21 cellular contexts compared by ENCODE assay signal in genomic region chr2:157460897-157461296, GRCh38. TPM values are rescaled to one million over a fixed set of nuclear protein-coding genes. Genes with fewer than 3 reads are reported as not detected.
DNase-seq lines count a peak whose midpoint lies in the region; TF ChIP-seq lines count a peak whose summit lies in the region.
"Had no signal": no experiment of that assay in that cellular context is flagged by ENCODE, and none has a peak within 500 bp of the region (broad histone marks: within the 10 kb centered on the region; RNA-seq: fewer than 3 reads in every experiment).

No MANE protein-coding gene starts in this region.

- CTCF ChIA-PET in activated naive CD4-positive, alpha-beta T cell treated with anti-CD3 and anti-CD28 coated beads, Interleukin-2, amount 10 ng/mL, durations not matched to agents 7 days and 5 days (lab: Charles Lee) = interaction anchor here (0.8 to 2.1 kb wide), 5 partner anchors 15 to 36 kb away, joined by 3 to 7 read pairs (median 4); no protein-coding TSS in a partner anchor

- H3K27me3 Mint-ChIP-seq in activated naive CD4-positive, alpha-beta T cell treated with anti-CD3 and anti-CD28 coated beads, Interleukin-2, amount 10 ng/mL, durations not matched to agents 7 days and 5 days = no peaks in the 10 kb centered on the region
- H3K27me3 Mint-ChIP-seq in HFFc6 (ENCODE audit: insufficient read depth) (no peaks in the 10 kb centered on the region; the same call in 1 of the 2 replicates), osteocyte (ENCODE audit: unreplicated experiment) (no peaks in the 10 kb centered on the region)
- H3K27me3 Mint-ChIP-seq in activated naive CD8-positive, alpha-beta T cell treated with anti-CD3 and anti-CD28 coated beads for 36 hours = no peaks in the 10 kb centered on the region
- H3K27me3 Mint-ChIP-seq: CD8-positive, alpha-beta memory T cell had no signal

- H3K36me3 Mint-ChIP-seq in activated naive CD4-positive, alpha-beta T cell treated with anti-CD3 and anti-CD28 coated beads, Interleukin-2, amount 10 ng/mL, durations not matched to agents 7 days and 5 days = peaks cover 20% of the 10 kb centered on the region
- H3K36me3 Mint-ChIP-seq in HFFc6 (ENCODE audit: low read depth) (no peaks in the 10 kb centered on the region; the same call in 1 of the 2 replicates), osteocyte (ENCODE audit: unreplicated experiment) (no peaks in the 10 kb centered on the region)
- peaks cover 30% of the 10 kb centered on the region for H3K36me3 Mint-ChIP-seq in activated naive CD8-positive, alpha-beta T cell treated with anti-CD3 and anti-CD28 coated beads for 36 hours
- H3K36me3 Mint-ChIP-seq: mesothelial cell of epicardium had no signal

- H3K27ac Mint-ChIP-seq in activated naive CD4-positive, alpha-beta T cell treated with anti-CD3 and anti-CD28 coated beads, Interleukin-2, amount 10 ng/mL, durations not matched to agents 7 days and 5 days = peak overlapping the region; percentile 11
- H3K27ac Mint-ChIP-seq in HFFc6 (no peak overlapping the region), osteocyte (ENCODE audit: unreplicated experiment) (peak overlapping the region; percentile 70)
- peak overlapping the region; percentile 99 for H3K27ac Mint-ChIP-seq in activated naive CD8-positive, alpha-beta T cell treated with anti-CD3 and anti-CD28 coated beads for 36 hours

- no peak for DNase-seq in activated naive CD4-positive, alpha-beta T cell treated with anti-CD3 and anti-CD28 coated beads, Interleukin-2, amount 10 ng/mL, durations not matched to agents 7 days and 5 days
- DNase-seq in activated naive CD4-positive, alpha-beta T cell treated with Interleukin-2 at 50 U/mL for 16 hours = no peak
- DNase-seq in HFFc6 = no peak
- DNase-seq in activated naive CD8-positive, alpha-beta T cell treated with anti-CD3 and anti-CD28 coated beads for 36 hours = no peak
- DNase-seq in osteocyte (ENCODE audit: extremely low spot score, unreplicated experiment) = no peak
- no peak for DNase-seq in foreskin melanocyte
- no peak for DNase-seq in dermis blood vessel endothelial cell
- no peak for DNase-seq in activated CD8-positive, alpha-beta memory T cell treated with anti-CD3 and anti-CD28 coated beads for 24 hours
- DNase-seq: activated CD4-positive, alpha-beta T cell treated with anti-CD3 and anti-CD28 coated beads for 1 hour; CD8-positive, alpha-beta memory T cell; DND-41; effector CD8-positive, alpha-beta T cell; esophagus squamous epithelium; IMR-90; left cardiac atrium; NCI-H146; NCI-H2227 treated with DMSO at 0.1 percent for 48 hours; NCI-H774; thyroid gland had no signal

- H3K4me1 Mint-ChIP-seq in activated naive CD4-positive, alpha-beta T cell treated with anti-CD3 and anti-CD28 coated beads, Interleukin-2, amount 10 ng/mL, durations not matched to agents 7 days and 5 days = peaks cover 94% of the 10 kb centered on the region
- H3K4me1 Mint-ChIP-seq in HFFc6 (ENCODE audit: low read depth) (peaks cover 22% of the 10 kb centered on the region), osteocyte (ENCODE audit: unreplicated experiment) (peaks cover 21% of the 10 kb centered on the region)
- peaks cover 86% of the 10 kb centered on the region for H3K4me1 Mint-ChIP-seq in activated naive CD8-positive, alpha-beta T cell treated with anti-CD3 and anti-CD28 coated beads for 36 hours

- peaks cover 1% of the 10 kb centered on the region for H3K9me3 Mint-ChIP-seq in activated naive CD4-positive, alpha-beta T cell treated with anti-CD3 and anti-CD28 coated beads, Interleukin-2, amount 10 ng/mL, durations not matched to agents 7 days and 5 days
- H3K9me3 Mint-ChIP-seq in HFFc6 (no peaks in the 10 kb centered on the region), osteocyte (ENCODE audit: unreplicated experiment) (no peaks in the 10 kb centered on the region)
- H3K9me3 Mint-ChIP-seq in activated naive CD8-positive, alpha-beta T cell treated with anti-CD3 and anti-CD28 coated beads for 36 hours = peaks cover 8% of the 10 kb centered on the region
- H3K9me3 Mint-ChIP-seq: CD8-positive, alpha-beta memory T cell; mesothelial cell of epicardium had no signal

- H3K4me3 Mint-ChIP-seq in activated naive CD4-positive, alpha-beta T cell treated with anti-CD3 and anti-CD28 coated beads, Interleukin-2, amount 10 ng/mL, durations not matched to agents 7 days and 5 days = no peak overlapping the region
- peak overlapping the region; percentile 41; the same call in 1 of the 2 replicates for H3K4me3 Mint-ChIP-seq in HFFc6
- H3K4me3 Mint-ChIP-seq in activated naive CD8-positive, alpha-beta T cell treated with anti-CD3 and anti-CD28 coated beads for 36 hours = no peak overlapping the region
- no peak overlapping the region for H3K4me3 Mint-ChIP-seq in osteocyte (ENCODE audit: unreplicated experiment)
- H3K4me3 Mint-ChIP-seq: mesothelial cell of epicardium had no signal

- TF ChIP-seq CTCF in HFFc6 (IDR thresholded peaks at IDR 0.05) = no peak
- no peak for TF ChIP-seq CTCF in osteocyte (IDR thresholded peaks at IDR 0.05)

RNA-seq across cellular contexts. Expression of gene CYTIP, which starts 17.0 kb away (rescaled TPM):
- total RNA-seq in HFFc6 (2021; fragmentation: NEBNext Ultra II Directional; extraction: Animal tissue kit (Norgen Biotek cat#: 25700)) = not detected
- total RNA-seq in activated naive CD8-positive, alpha-beta T cell treated with anti-CD3 and anti-CD28 coated beads for 36 hours = 100 to 1,000 TPM; 302 to 304 TPM
- total RNA-seq in osteocyte (0.64 and 0.76 TPM in 2 replicates), dermis blood vessel endothelial cell (0.14 TPM in 1 of 2 replicates, not detected in the other)
- total RNA-seq: IMR-90, mesothelial cell of epicardium, SK-MEL-5 had no signal

Comparison
In these comparisons a context has a peak if more than half of its experiments do, and no peak if none do; other contexts are left out.
1. RNA of gene CYTIP, which starts 17.0 kb away (total RNA-seq): 302 to 304 TPM in activated naive CD8-positive, alpha-beta T cell treated with anti-CD3 and anti-CD28 coated beads for 36 hours; 0.64 to 0.76 TPM in osteocyte, not detected in HFFc6 and 0.14 TPM in dermis blood vessel endothelial cell; every median in the first group is over 100 times any median in the second.